1 cellular context compared by ENCODE assay signal in the genomic region with DNA sequence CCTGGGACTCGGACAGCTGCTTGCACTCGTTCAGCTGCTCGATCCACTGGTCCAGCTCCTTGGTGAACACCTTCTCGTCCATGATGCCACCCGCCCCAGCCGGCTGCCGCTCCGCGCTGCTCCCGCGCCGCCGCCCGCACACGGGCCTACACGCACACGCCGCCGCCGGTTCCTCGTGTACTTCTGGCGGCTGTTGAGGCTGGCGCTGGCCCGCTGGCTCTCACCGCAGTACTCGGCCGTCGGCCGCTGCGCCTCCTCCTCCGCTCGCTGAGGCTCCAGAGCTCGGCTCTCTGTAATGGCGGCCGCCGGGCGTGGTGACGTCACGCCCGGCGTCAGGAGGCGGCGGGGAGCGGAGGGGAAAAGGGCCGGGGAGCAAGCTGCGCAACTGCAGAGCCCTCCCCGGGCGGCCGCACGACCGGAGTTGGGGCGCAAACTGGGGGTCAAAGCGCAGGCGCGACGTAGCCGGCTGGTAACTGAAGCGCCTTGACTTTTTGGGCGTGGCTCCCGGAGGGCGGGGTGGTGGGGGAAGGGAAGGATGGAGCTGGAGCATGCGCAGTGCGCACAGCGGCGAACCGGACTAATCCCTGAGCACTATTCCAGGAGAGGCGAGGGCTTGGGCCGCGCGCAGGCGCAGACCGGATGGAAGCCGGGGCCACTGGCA.
TF ChIP-seq lines count a peak whose summit lies in the region.

A gene (minus strand): TSS at position 294 of the 661 bp plus-strand sequence. CDS start 212 bp downstream, at position 82.

TF ChIP-seq in GM23338, 12 proteins besides CTCF, POLR2A, EP300 and RAD21 (continued from another document):
- TF ChIP-seq, protein P1, sequence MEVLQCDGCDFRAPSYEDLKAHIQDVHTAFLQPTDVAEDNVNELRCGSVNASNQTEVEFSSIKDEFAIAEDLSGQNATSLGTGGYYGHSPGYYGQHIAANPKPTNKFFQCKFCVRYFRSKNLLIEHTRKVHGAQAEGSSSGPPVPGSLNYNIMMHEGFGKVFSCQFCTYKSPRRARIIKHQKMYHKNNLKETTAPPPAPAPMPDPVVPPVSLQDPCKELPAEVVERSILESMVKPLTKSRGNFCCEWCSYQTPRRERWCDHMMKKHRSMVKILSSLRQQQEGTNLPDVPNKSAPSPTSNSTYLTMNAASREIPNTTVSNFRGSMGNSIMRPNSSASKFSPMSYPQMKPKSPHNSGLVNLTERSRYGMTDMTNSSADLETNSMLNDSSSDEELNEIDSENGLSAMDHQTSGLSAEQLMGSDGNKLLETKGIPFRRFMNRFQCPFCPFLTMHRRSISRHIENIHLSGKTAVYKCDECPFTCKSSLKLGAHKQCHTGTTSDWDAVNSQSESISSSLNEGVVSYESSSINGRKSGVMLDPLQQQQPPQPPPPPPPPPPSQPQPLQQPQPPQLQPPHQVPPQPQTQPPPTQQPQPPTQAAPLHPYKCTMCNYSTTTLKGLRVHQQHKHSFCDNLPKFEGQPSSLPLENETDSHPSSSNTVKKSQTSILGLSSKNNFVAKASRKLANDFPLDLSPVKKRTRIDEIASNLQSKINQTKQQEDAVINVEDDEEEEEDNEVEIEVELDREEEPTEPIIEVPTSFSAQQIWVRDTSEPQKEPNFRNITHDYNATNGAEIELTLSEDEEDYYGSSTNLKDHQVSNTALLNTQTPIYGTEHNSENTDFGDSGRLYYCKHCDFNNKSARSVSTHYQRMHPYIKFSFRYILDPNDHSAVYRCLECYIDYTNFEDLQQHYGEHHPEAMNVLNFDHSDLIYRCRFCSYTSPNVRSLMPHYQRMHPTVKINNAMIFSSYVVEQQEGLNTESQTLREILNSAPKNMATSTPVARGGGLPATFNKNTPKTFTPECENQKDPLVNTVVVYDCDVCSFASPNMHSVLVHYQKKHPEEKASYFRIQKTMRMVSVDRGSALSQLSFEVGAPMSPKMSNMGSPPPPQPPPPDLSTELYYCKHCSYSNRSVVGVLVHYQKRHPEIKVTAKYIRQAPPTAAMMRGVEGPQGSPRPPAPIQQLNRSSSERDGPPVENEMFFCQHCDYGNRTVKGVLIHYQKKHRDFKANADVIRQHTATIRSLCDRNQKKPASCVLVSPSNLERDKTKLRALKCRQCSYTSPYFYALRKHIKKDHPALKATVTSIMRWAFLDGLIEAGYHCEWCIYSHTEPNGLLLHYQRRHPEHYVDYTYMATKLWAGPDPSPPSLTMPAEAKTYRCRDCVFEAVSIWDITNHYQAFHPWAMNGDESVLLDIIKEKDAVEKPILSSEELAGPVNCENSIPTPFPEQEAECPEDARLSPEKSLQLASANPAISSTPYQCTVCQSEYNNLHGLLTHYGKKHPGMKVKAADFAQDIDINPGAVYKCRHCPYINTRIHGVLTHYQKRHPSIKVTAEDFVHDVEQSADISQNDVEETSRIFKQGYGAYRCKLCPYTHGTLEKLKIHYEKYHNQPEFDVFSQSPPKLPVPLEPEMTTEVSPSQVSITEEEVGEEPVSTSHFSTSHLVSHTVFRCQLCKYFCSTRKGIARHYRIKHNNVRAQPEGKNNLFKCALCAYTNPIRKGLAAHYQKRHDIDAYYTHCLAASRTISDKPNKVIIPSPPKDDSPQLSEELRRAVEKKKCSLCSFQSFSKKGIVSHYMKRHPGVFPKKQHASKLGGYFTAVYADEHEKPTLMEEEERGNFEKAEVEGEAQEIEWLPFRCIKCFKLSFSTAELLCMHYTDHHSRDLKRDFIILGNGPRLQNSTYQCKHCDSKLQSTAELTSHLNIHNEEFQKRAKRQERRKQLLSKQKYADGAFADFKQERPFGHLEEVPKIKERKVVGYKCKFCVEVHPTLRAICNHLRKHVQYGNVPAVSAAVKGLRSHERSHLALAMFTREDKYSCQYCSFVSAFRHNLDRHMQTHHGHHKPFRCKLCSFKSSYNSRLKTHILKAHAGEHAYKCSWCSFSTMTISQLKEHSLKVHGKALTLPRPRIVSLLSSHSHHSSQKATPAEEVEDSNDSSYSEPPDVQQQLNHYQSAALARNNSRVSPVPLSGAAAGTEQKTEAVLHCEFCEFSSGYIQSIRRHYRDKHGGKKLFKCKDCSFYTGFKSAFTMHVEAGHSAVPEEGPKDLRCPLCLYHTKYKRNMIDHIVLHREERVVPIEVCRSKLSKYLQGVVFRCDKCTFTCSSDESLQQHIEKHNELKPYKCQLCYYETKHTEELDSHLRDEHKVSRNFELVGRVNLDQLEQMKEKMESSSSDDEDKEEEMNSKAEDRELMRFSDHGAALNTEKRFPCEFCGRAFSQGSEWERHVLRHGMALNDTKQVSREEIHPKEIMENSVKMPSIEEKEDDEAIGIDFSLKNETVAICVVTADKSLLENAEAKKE (CRISPR knock-in tag; IDR thresholded peaks at IDR 0.05), result no peak
- TF ChIP-seq STAT1 (IDR thresholded peaks at IDR 0.05; ENCODE audit: unreplicated experiment), result no peak
- no peak for TF ChIP-seq NANOG (IDR thresholded peaks at IDR 0.05; ENCODE audit: borderline replicate concordance)
